In the genomic region with DNA sequence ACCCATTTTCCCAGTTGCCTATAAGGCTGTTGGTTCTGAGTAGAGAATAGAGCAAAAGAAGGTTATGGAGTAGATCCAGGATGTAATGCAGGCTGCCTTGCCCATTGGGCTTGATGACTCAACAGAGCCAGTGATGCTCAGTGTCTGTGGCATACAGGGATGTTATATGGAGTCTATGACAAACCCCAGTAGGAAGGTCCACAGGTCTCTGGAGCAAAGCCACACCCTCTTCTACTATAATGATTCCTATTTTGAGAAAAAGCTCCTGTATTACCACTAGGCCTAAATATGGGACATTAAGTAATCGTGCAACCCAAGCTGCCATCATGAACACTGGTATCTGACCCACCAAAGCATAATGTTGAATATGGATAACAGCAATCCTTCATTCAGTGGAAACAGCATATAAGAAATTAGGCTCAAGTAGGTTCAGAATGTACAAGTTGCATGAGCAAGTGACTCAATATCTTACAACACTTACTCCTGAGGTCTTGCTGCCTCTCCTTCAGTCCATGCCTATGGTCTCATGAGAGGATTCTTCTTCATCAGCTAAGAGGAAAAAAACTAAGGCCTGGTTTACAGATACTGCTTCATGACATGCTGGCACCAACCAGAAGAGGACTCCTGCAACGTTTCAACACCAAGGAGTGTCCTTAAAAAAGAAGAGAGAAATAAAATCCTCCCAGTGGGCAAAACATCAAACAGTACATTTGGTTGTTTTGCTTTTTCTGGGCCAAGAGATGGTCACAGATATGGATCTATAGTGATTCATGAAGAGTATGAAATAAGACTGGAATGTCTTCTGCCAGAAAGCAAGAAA, we compare ENCODE assay signal across 21 cellular contexts. TPM values are rescaled to one million over a fixed set of nuclear protein-coding genes. Genes with fewer than 3 reads are reported as not detected.
DNase-seq lines count a peak whose midpoint lies in the region; ATAC-seq, FAIRE-seq and TF ChIP-seq lines count a peak whose summit lies in the region.
"Had no signal": no experiment of that assay in that cellular context is flagged by ENCODE, and none has a peak within 500 bp of the region (broad histone marks: within the 10 kb centered on the region; RNA-seq: fewer than 3 reads in every experiment).

No MANE protein-coding gene starts in this region.

- peaks cover 2% of the 10 kb centered on the region; the same call in 1 of the 2 replicates for H3K27me3 Mint-ChIP-seq in HFFc6 (ENCODE audit: insufficient read depth)
- no peaks in the 10 kb centered on the region for H3K27me3 Mint-ChIP-seq in central memory CD8-positive, alpha-beta T cell

- H3K27ac ChIP-seq in A549: no peak overlapping the region
- H3K27ac ChIP-seq: 22Rv1 had no signal

- H3K4me1 ChIP-seq in A549: no peaks in the 10 kb centered on the region

- FAIRE-seq in A549 (lab: Jason Lieb, UNC): peak; percentile 65
- FAIRE-seq: GM19239, RCC 7860 had no signal

- ATAC-seq in A549 (no peak), GM21619 (IDR thresholded peaks at IDR 0.05; ENCODE audit: unreplicated experiment) (no peak)
- ATAC-seq in central memory CD8-positive, alpha-beta T cell (replicated peaks; ENCODE audit: extremely low read depth, poor library complexity, severe bottlenecking): no peak

- no peak overlapping the region for H3K4me3 ChIP-seq in A549

- H3K36me3 Mint-ChIP-seq in HFFc6 (ENCODE audit: low read depth): no peaks in the 10 kb centered on the region
- H3K36me3 Mint-ChIP-seq in central memory CD8-positive, alpha-beta T cell (ENCODE audit: insufficient read depth): peaks cover 9% of the 10 kb centered on the region

- 25% methylated on average over 2 of the region's 2 CpGs for WGBS in A549 (ENCODE audit: missing lambda C conversion rate)

- H3K9me3 ChIP-seq in A549: no peaks in the 10 kb centered on the region

- no peak overlapping the region for H3K4me2 ChIP-seq in A549

- no peak for TF ChIP-seq RAD21 in A549 (conservative IDR thresholded peaks at IDR 0.05 in 1 of 2, IDR thresholded peaks at IDR 0.05 in 1 of 2)

- H3K27ac Mint-ChIP-seq in HFFc6: peak overlapping the region; percentile 54
- peak overlapping the region; percentile 71 for H3K27ac Mint-ChIP-seq in central memory CD8-positive, alpha-beta T cell (ENCODE audit: low read depth)
- H3K27ac Mint-ChIP-seq: H9 had no signal

- DNase-seq in A549 (ENCODE audit: low read depth in 1 of 2, low spot score in 1 of 2) (no peak), HFFc6 (peak; percentile 52), hepatic stellate cell (ENCODE audit: low spot score) (peak; percentile 14), ACHN (no peak), HEK293T (ENCODE audit: extremely low spot score) (no peak), NCI-H82 treated with DMSO at 0.1 percent for 48 hours (lab: John Stamatoyannopoulos, UW; ENCODE audit: unreplicated experiment) (no peak)
- DNase-seq in central memory CD8-positive, alpha-beta T cell (ENCODE audit: low spot score in 2 of 2): no peak
- DNase-seq: C1 segment of cervical spinal cord, GF-D8, H9, IMR-90, Karpas-422, NCI-H1105 treated with DMSO at 0.1 percent for 48 hours, NCI-H187, NCI-H345, NCI-H526, SHP77 had no signal

- in situ Hi-C loops in ACHN (cut with HindIII; ENCODE audit: low pct_ligation_motif_present, low pct_unique_long_range_greater_than_20kb, low sequenced_read_pairs): no loop called here

- peaks cover 13% of the 10 kb centered on the region for H3K4me1 Mint-ChIP-seq in HFFc6 (ENCODE audit: low read depth)
- peaks cover 29% of the 10 kb centered on the region for H3K4me1 Mint-ChIP-seq in central memory CD8-positive, alpha-beta T cell
- H3K4me1 Mint-ChIP-seq: H9 had no signal

- H3K4me3 Mint-ChIP-seq in HFFc6: no peak overlapping the region; the same call in 1 of the 2 replicates
- no peak overlapping the region for H3K4me3 Mint-ChIP-seq in central memory CD8-positive, alpha-beta T cell
- H3K4me3 Mint-ChIP-seq: H9 had no signal

- POLR2A ChIA-PET in A549 (lab: Yijun Ruan, JAX): no interaction called here
- POLR2A ChIA-PET in HEK293T (lab: Yijun Ruan, JAX): interaction anchor here (0.7 kb wide), 1 partner anchor 213 kb away, joined by 3 read pairs; no protein-coding TSS in a partner anchor

- CTCF ChIA-PET in A549 (lab: Yijun Ruan, JAX): interaction anchor here (2.4 kb wide), 1 partner anchor 15 kb away, joined by 9 read pairs; a partner anchor contains a TSS
- CTCF ChIA-PET in HEK293T (lab: Yijun Ruan, JAX): no interaction called here

- no peak for TF ChIP-seq POLR2A in A549 (IDR thresholded peaks at IDR 0.05; ENCODE audit: low read length)

- no peaks in the 10 kb centered on the region for H3K9me3 Mint-ChIP-seq in HFFc6
- no peaks in the 10 kb centered on the region for H3K9me3 Mint-ChIP-seq in central memory CD8-positive, alpha-beta T cell

- TF ChIP-seq EP300 in A549 (IDR thresholded peaks at IDR 0.05): no peak

- TF ChIP-seq CTCF in A549 (IDR thresholded peaks at IDR 0.05): no peak
- 0 out of 2 replicates have a peak, but pooled peaks have one; percentile 12 for TF ChIP-seq CTCF in HFFc6 (IDR thresholded peaks at IDR 0.05)

TF ChIP-seq in A549, 52 proteins besides CTCF, POLR2A, EP300 and RAD21:
- TF ChIP-seq RNF2 (IDR thresholded peaks at IDR 0.05; ENCODE audit: borderline replicate concordance, low read depth): no peak
- no peak for TF ChIP-seq KDM5A (IDR thresholded peaks at IDR 0.05)
- TF ChIP-seq ZNF302 (CRISPR knock-in tag; IDR thresholded peaks at IDR 0.05): no peak
- no peak for TF ChIP-seq CBX2 (IDR thresholded peaks at IDR 0.05; ENCODE audit: borderline replicate concordance, low read depth)
- no peak for TF ChIP-seq KDM1A (IDR thresholded peaks at IDR 0.05; ENCODE audit: low read depth)
- no peak for TF ChIP-seq HOXB13 (CRISPR knock-in tag; IDR thresholded peaks at IDR 0.05; ENCODE audit: low read depth)
- TF ChIP-seq ZC3H11A (IDR thresholded peaks at IDR 0.05): no peak
- TF ChIP-seq MAZ (IDR thresholded peaks at IDR 0.05; ENCODE audit: borderline replicate concordance, low read depth, low read length): no peak
- no peak for TF ChIP-seq EHF (CRISPR knock-in tag; IDR thresholded peaks at IDR 0.05)
- no peak for TF ChIP-seq EHMT2 (IDR thresholded peaks at IDR 0.05; ENCODE audit: low read depth)
- TF ChIP-seq CHD2 (IDR thresholded peaks at IDR 0.05; ENCODE audit: low read length, partially characterized antibody): no peak
- TF ChIP-seq TP53 (CRISPR knock-in tag; IDR thresholded peaks at IDR 0.05): no peak
- no peak for TF ChIP-seq HOXB5 (CRISPR knock-in tag; IDR thresholded peaks at IDR 0.05)
- TF ChIP-seq HDAC2 (IDR thresholded peaks at IDR 0.05): no peak
- no peak for TF ChIP-seq HEYL (CRISPR knock-in tag; IDR thresholded peaks at IDR 0.05)

TF ChIP-seq in HEK293T, 16 proteins besides CTCF, POLR2A, EP300 and RAD21:
- no peak for TF ChIP-seq FOXM1 (IDR thresholded peaks at IDR 0.05; ENCODE audit: borderline replicate concordance)
- TF ChIP-seq, protein P1, sequence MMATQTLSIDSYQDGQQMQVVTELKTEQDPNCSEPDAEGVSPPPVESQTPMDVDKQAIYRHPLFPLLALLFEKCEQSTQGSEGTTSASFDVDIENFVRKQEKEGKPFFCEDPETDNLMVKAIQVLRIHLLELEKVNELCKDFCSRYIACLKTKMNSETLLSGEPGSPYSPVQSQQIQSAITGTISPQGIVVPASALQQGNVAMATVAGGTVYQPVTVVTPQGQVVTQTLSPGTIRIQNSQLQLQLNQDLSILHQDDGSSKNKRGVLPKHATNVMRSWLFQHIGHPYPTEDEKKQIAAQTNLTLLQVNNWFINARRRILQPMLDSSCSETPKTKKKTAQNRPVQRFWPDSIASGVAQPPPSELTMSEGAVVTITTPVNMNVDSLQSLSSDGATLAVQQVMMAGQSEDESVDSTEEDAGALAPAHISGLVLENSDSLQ (IDR thresholded peaks at IDR 0.05): no peak
- TF ChIP-seq NFRKB (IDR thresholded peaks at IDR 0.05): no peak
- TF ChIP-seq SUZ12 (IDR thresholded peaks at IDR 0.05): no peak

RNA-seq across cellular contexts. Expression of a gene that starts 14.8 kb away (rescaled TPM):
- polyA plus RNA-seq in A549 (2011; rRNA removed): 18.2 and 18.4 TPM in 2 replicates
- 2.1 and 2.5 TPM in 2 replicates for polyA plus RNA-seq in A549 (2012; cell fraction: cytosol; rRNA removed)
- 7.5 and 9.2 TPM in 2 replicates for polyA plus RNA-seq in A549 (2012; cell fraction: nucleus; rRNA removed)
- polyA plus RNA-seq in A549 (2017; fragmentation: RNase III; extraction: RNeasy Plus Mini Kit Qiagen cat#74134 plus additional on column Dnase treatment): 8.8 to 9.5 TPM (median 8.9 TPM) in 3 replicates
- 22.3 and 30.3 TPM in 2 replicates for polyA minus RNA-seq in A549 (2011; rRNA and poly(A)+ RNA removed)
- total RNA-seq in HFFc6 (2021; fragmentation: NEBNext Ultra II Directional; extraction: Animal tissue kit (Norgen Biotek cat#: 25700)): 10 to 100 TPM; 35.1 to 54.1 (median 42.6) TPM

Comparison
In these comparisons a context has a peak if more than half of its experiments do, and no peak if none do; other contexts are left out.
1. DNase-seq: peak in HFFc6 (single experiment) and hepatic stellate cell (single experiment); none in A549 (0 of 2), central memory CD8-positive, alpha-beta T cell (0 of 2), ACHN (single experiment), HEK293T (single experiment) and NCI-H82 treated with DMSO at 0.1 percent for 48 hours (single experiment).